35 cellular contexts compared by ENCODE assay signal in genomic region chr21:44260791-44261190, GRCh38. TPM values are rescaled to one million over a fixed set of nuclear protein-coding genes. Genes with fewer than 3 reads are reported as not detected.
"Had no signal": no experiment of that assay in that cellular context is flagged by ENCODE, and none has a peak within 500 bp of the region (broad histone marks: within the 10 kb centered on the region; RNA-seq: fewer than 3 reads in every experiment).

No MANE protein-coding gene starts in this region.

- DNase-seq: activated CD4-positive, alpha-beta T cell treated with anti-CD3 and anti-CD28 coated beads for 36 hours; activated CD4-positive, alpha-beta T cell treated with anti-CD3 and anti-CD28 coated beads, Interleukin-2, amount 10 ng/mL, durations not matched to agents 7 days and 5 days; activated CD4-positive, alpha-beta T cell treated with anti-CD3 and anti-CD28 coated beads, Interleukin-2, amount 50 U/mL, for 48 hours; activated CD8-positive, alpha-beta T cell treated with anti-CD3 and anti-CD28 coated beads, Interleukin-2, amount 10 ng/mL, durations not matched to agents 7 days and 5 days; activated gamma-delta T cell treated with Interleukin-2 at 50 U/mL for 16 hours; activated naive CD4-positive, alpha-beta T cell treated with anti-CD3 and anti-CD28 coated beads, Interleukin-2, amount 50 U/mL, for 16 hours; activated naive CD8-positive, alpha-beta T cell treated with anti-CD3 and anti-CD28 coated beads for 36 hours; activated T-cell treated with anti-CD3 and anti-CD28 coated beads, Interleukin-2, amount 50 U/mL, for 4 hours; amniotic stem cell; brain microvascular endothelial cell; Kasumi-1; KG1; MG63; NCI-H1048; NCI-H1105 treated with DMSO at 0.1 percent for 48 hours; NCI-H1436; NCI-H1694; NCI-H1930; NCI-H2081 treated with DMSO at 0.1 percent for 48 hours; NCI-H226; NCI-H446 treated with DMSO at 0.1 percent for 48 hours; NCI-H524; NCI-H69; SHP77; SJCRH30; T1000 had no signal

- H3K4me3 Mint-ChIP-seq: activated CD4-positive, alpha-beta T cell treated with anti-CD3 and anti-CD28 coated beads for 36 hours; activated CD4-positive, alpha-beta T cell treated with anti-CD3 and anti-CD28 coated beads, Interleukin-2, amount 10 ng/mL, durations not matched to agents 7 days and 5 days; activated CD8-positive, alpha-beta T cell treated with anti-CD3 and anti-CD28 coated beads, Interleukin-2, amount 10 ng/mL, durations not matched to agents 7 days and 5 days; activated naive CD8-positive, alpha-beta T cell treated with anti-CD3 and anti-CD28 coated beads for 36 hours; activated T-cell treated with anti-CD3 and anti-CD28 coated beads, Interleukin-2, amount 50 U/mL, for 4 hours; activated T-helper 1 cell treated with anti-CD3 and anti-CD28 coated beads, Interleukin-12 subunit alpha, Interleukin-12 subunit beta, Interleukin-2, Interleukin-4 antibody, amounts not matched to agents 30 ng/mL and 10 ng/mL and 1 ng/mL, durations not matched to agents 14 hours and 24 hours and 36 hours; central memory CD8-positive, alpha-beta T cell; WTC11 had no signal

- H3K27me3 Mint-ChIP-seq: activated CD4-positive, alpha-beta T cell treated with anti-CD3 and anti-CD28 coated beads for 36 hours; activated CD4-positive, alpha-beta T cell treated with anti-CD3 and anti-CD28 coated beads, Interleukin-2, amount 10 ng/mL, durations not matched to agents 7 days and 5 days; activated naive CD8-positive, alpha-beta T cell treated with anti-CD3 and anti-CD28 coated beads for 36 hours had no signal

- H3K9me3 Mint-ChIP-seq: activated CD4-positive, alpha-beta T cell treated with anti-CD3 and anti-CD28 coated beads, Interleukin-2, amount 10 ng/mL, durations not matched to agents 7 days and 5 days; activated naive CD8-positive, alpha-beta T cell treated with anti-CD3 and anti-CD28 coated beads for 36 hours; activated T-cell treated with anti-CD3 and anti-CD28 coated beads, Interleukin-2, amount 50 U/mL, for 4 hours; activated T-helper 1 cell treated with anti-CD3 and anti-CD28 coated beads, Interleukin-12 subunit alpha, Interleukin-12 subunit beta, Interleukin-2, Interleukin-4 antibody, amounts not matched to agents 30 ng/mL and 10 ng/mL and 1 ng/mL, durations not matched to agents 14 hours and 24 hours and 36 hours; central memory CD8-positive, alpha-beta T cell; WTC11 had no signal

- H3K27ac Mint-ChIP-seq: activated CD4-positive, alpha-beta T cell treated with anti-CD3 and anti-CD28 coated beads for 36 hours; activated CD4-positive, alpha-beta T cell treated with anti-CD3 and anti-CD28 coated beads, Interleukin-2, amount 10 ng/mL, durations not matched to agents 7 days and 5 days; activated CD8-positive, alpha-beta T cell treated with anti-CD3 and anti-CD28 coated beads, Interleukin-2, amount 10 ng/mL, durations not matched to agents 7 days and 5 days; activated naive CD8-positive, alpha-beta T cell treated with anti-CD3 and anti-CD28 coated beads for 36 hours; activated T-helper 1 cell treated with anti-CD3 and anti-CD28 coated beads, Interleukin-12 subunit alpha, Interleukin-12 subunit beta, Interleukin-2, Interleukin-4 antibody, amounts not matched to agents 30 ng/mL and 10 ng/mL and 1 ng/mL, durations not matched to agents 14 hours and 24 hours and 36 hours; WTC11 had no signal

- H3K36me3 Mint-ChIP-seq: activated naive CD8-positive, alpha-beta T cell treated with anti-CD3 and anti-CD28 coated beads for 36 hours; WTC11 had no signal

- H3K4me1 Mint-ChIP-seq: activated CD4-positive, alpha-beta T cell treated with anti-CD3 and anti-CD28 coated beads for 36 hours; activated CD4-positive, alpha-beta T cell treated with anti-CD3 and anti-CD28 coated beads, Interleukin-2, amount 10 ng/mL, durations not matched to agents 7 days and 5 days; activated naive CD8-positive, alpha-beta T cell treated with anti-CD3 and anti-CD28 coated beads for 36 hours; central memory CD8-positive, alpha-beta T cell had no signal

- ATAC-seq: activated CD4-positive, alpha-beta T cell treated with anti-CD3 and anti-CD28 coated beads for 36 hours; activated CD4-positive, CD25-positive, alpha-beta regulatory T cell treated with anti-CD3 and anti-CD28 coated beads, Interleukin-2, amount 50 U/mL, for 24 hours; activated CD8-positive, alpha-beta T cell treated with anti-CD3 and anti-CD28 coated beads, Interleukin-2, amount 10 ng/mL, durations not matched to agents 7 days and 5 days; activated T-cell treated with anti-CD3 and anti-CD28 coated beads, Interleukin-2, amount 50 U/mL, for 4 hours; WTC11 had no signal

RNA-seq across cellular contexts. Expression of gene DNMT3L, which starts 0.9 kb away (rescaled TPM):
- total RNA-seq: activated CD4-positive, alpha-beta T cell treated with anti-CD3 and anti-CD28 coated beads for 36 hours; activated CD4-positive, alpha-beta T cell treated with anti-CD3 and anti-CD28 coated beads, Interleukin-2, amount 10 ng/mL, durations not matched to agents 7 days and 5 days; activated CD8-positive, alpha-beta T cell treated with anti-CD3 and anti-CD28 coated beads, Interleukin-2, amount 10 ng/mL, durations not matched to agents 7 days and 5 days; activated naive CD8-positive, alpha-beta T cell treated with anti-CD3 and anti-CD28 coated beads for 36 hours; activated T-cell treated with anti-CD3 and anti-CD28 coated beads, Interleukin-2, amount 50 U/mL, for 4 hours; activated T-helper 1 cell treated with anti-CD3 and anti-CD28 coated beads, Interleukin-12 subunit alpha, Interleukin-12 subunit beta, Interleukin-2, Interleukin-4 antibody, amounts not matched to agents 30 ng/mL and 10 ng/mL and 1 ng/mL, durations not matched to agents 14 hours and 24 hours and 36 hours; aorta; cardiac muscle cell; SJCRH30; T-helper 1 cell treated with Interleukin-12 subunit alpha and Interleukin-12 subunit beta and Interleukin-4 antibody, amounts not matched to agents 30 ng/mL and 1 ng/mL, for 36 hours; T-helper 2 cell treated with Interferon-gamma antibody and Interleukin-4, amounts not matched to agents 100 ng/mL and 5 ng/mL, for 36 hours; WTC11 had no signal
- polyA plus RNA-seq: aorta, cardiac muscle cell had no signal

RNA-seq across cellular contexts. Expression of gene ICOSLG, which starts 20.0 kb away (rescaled TPM):
- total RNA-seq: SJCRH30 had no signal
- polyA plus RNA-seq: cardiac muscle cell had no signal

RNA-seq across cellular contexts. Expression of gene AIRE, which starts 24.9 kb away (rescaled TPM):
- total RNA-seq: activated CD4-positive, alpha-beta T cell treated with anti-CD3 and anti-CD28 coated beads for 36 hours; activated CD8-positive, alpha-beta T cell treated with anti-CD3 and anti-CD28 coated beads, Interleukin-2, amount 10 ng/mL, durations not matched to agents 7 days and 5 days; activated naive CD8-positive, alpha-beta T cell treated with anti-CD3 and anti-CD28 coated beads for 36 hours; activated T-cell treated with anti-CD3 and anti-CD28 coated beads, Interleukin-2, amount 50 U/mL, for 4 hours; activated T-helper 1 cell treated with anti-CD3 and anti-CD28 coated beads, Interleukin-12 subunit alpha, Interleukin-12 subunit beta, Interleukin-2, Interleukin-4 antibody, amounts not matched to agents 30 ng/mL and 10 ng/mL and 1 ng/mL, durations not matched to agents 14 hours and 24 hours and 36 hours; RPMI7951 had no signal
- polyA plus RNA-seq: aorta, cardiac muscle cell had no signal
